Comparison of ENCODE assay signal across 7 cellular contexts in the genomic region with DNA sequence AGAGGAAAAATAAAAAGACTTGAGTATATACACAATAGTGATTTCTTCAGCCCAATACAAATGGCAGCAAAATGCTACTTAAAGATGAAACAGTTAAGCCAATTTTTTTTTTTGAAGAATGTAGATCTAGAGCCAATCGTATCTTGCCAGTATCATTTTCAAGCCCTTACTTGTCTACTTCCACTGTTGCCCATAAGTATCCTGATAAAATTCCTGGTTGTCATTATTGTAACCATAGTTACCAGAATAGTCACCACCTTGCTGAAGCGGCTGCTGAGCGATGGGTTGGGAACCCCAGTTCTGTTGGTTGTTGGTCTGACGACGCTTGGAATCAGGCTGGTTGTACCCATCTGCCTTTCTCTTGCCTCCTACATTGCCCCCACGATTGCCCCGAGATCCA. TPM values are rescaled to one million over a fixed set of nuclear protein-coding genes. Genes with fewer than 3 reads are reported as not detected.
A peak's percentile ranks its signal among the peaks of the same experiment; 100 is the strongest.
DNase-seq lines count a peak whose midpoint lies in the region; ATAC-seq, FAIRE-seq and TF ChIP-seq lines count a peak whose summit lies in the region.
"Not testable (repeated sequence)": the region's sequence is repeated elsewhere in the genome, so short reads cannot be mapped to it uniquely, and the experiment has no call there.

No MANE protein-coding gene starts in this region.

- TF ChIP-seq RAD21 in HepG2 (CRISPR knock-in tag; IDR thresholded peaks at IDR 0.05): not testable (repeated sequence)

- not testable (repeated sequence) for H3K4me3 Mint-ChIP-seq in HFFc6, neural progenitor cell

- H3K4me2 ChIP-seq in mammary epithelial cell (ENCODE audit: insufficient read depth, low read depth, low read length); endothelial cell of umbilical vein (ENCODE audit: insufficient read depth, low read length); HepG2 (ENCODE audit: low read depth, low read length); neural progenitor cell: not testable (repeated sequence)

- in situ Hi-C loops in mammary epithelial cell (cut with MboI; ENCODE audit: low sequenced_read_pairs in 2 of 2); HepG2 (cut with HindIII; ENCODE audit: extremely low pct_ligation_motif_present, low pct_unique_long_range_greater_than_20kb): not testable (repeated sequence)

- intact Hi-C loops in mammary epithelial cell (cut with micrococcal nuclease); endothelial cell of umbilical vein (cut with micrococcal nuclease); HepG2 (cut with micrococcal nuclease; ENCODE audit: unreplicated experiment): not testable (repeated sequence)

- WGBS in mammary epithelial cell (ENCODE audit: low coverage, missing lambda C conversion rate): 83% methylated on average over 6 of the region's 7 CpGs
- 100% methylated on average over 7 of the region's 7 CpGs for WGBS in HepG2 (ENCODE audit: low lambda C conversion rate)

- not testable (repeated sequence) for H3K4me3 ChIP-seq in mammary epithelial cell (replicated peaks in 1 of 3; ENCODE audit: insufficient read depth in 1 of 3, low read depth in 2 of 3, low read length in 3 of 3); endothelial cell of umbilical vein (replicated peaks in 1 of 3; ENCODE audit: insufficient read depth in 1 of 3, low read depth in 1 of 3, low read length in 3 of 3); HepG2 (replicated peaks in 1 of 3; ENCODE audit: insufficient read depth in 1 of 3, low read depth in 2 of 3, low read length in 3 of 3); neural progenitor cell

- H3K79me2 ChIP-seq in mammary epithelial cell (ENCODE audit: insufficient read depth, low read length): peaks cover 47% of the 10 kb centered on the region
- peaks cover 61% of the 10 kb centered on the region for H3K79me2 ChIP-seq in endothelial cell of umbilical vein (ENCODE audit: control insufficient read depth, insufficient read depth, low read length)
- H3K79me2 ChIP-seq in HepG2 (ENCODE audit: insufficient read depth, low read length): peaks cover 12% of the 10 kb centered on the region
- H3K79me2 ChIP-seq in neural progenitor cell (ENCODE audit: low read depth): peaks cover 65% of the 10 kb centered on the region

- dilution Hi-C loops in mammary epithelial cell (cut with HindIII; ENCODE audit: low sequenced_read_pairs); endothelial cell of umbilical vein (cut with MboI; ENCODE audit: extremely low pct_ligation_motif_present, low sequenced_read_pairs): not testable (repeated sequence)

- not testable (repeated sequence) for H3K9ac ChIP-seq in mammary epithelial cell (ENCODE audit: insufficient read depth, low read length); endothelial cell of umbilical vein (replicated peaks; ENCODE audit: extremely low read depth, insufficient read depth, low read length); HepG2 (ENCODE audit: insufficient read depth, low read depth, low read length); neural progenitor cell

- not testable (repeated sequence) for H3K27me3 ChIP-seq in mammary epithelial cell (ENCODE audit: insufficient read depth, low read length); endothelial cell of umbilical vein (ENCODE audit: control insufficient read depth in 2 of 2, insufficient read depth in 2 of 2, low read length in 2 of 2); HepG2 (ENCODE audit: control insufficient read depth in 1 of 2, insufficient read depth in 2 of 2, low read length in 2 of 2); neural progenitor cell

- not testable (repeated sequence) for H2AFZ ChIP-seq in mammary epithelial cell (ENCODE audit: low read depth, low read length); endothelial cell of umbilical vein (ENCODE audit: low read depth, low read length); HepG2 (ENCODE audit: low read length); neural progenitor cell (replicated peaks)

- peaks cover 51% of the 10 kb centered on the region for H3K36me3 Mint-ChIP-seq in HFFc6 (ENCODE audit: low read depth)
- H3K36me3 Mint-ChIP-seq in activated naive CD4-positive, alpha-beta T cell treated with anti-CD3 and anti-CD28 coated beads, Interleukin-2, amount 50 U/mL, for 72 hours: peaks cover 8 to 35% of the 10 kb centered on the region in 2 donors
- peaks cover 30% of the 10 kb centered on the region for H3K36me3 Mint-ChIP-seq in neural progenitor cell

- H3K9me1 ChIP-seq in endothelial cell of umbilical vein (replicated peaks; ENCODE audit: control insufficient read depth, extremely low read depth, insufficient read depth, low read length): not testable (repeated sequence)

- not testable (repeated sequence) for H3K9me3 ChIP-seq in mammary epithelial cell (replicated peaks; ENCODE audit: insufficient read depth, low read length); endothelial cell of umbilical vein (replicated peaks; ENCODE audit: control insufficient read depth, insufficient read depth, low read length); HepG2 (ENCODE audit: low read length); neural progenitor cell (ENCODE audit: low read depth)

- not testable (repeated sequence) for H3K27me3 Mint-ChIP-seq in HFFc6 (ENCODE audit: insufficient read depth); neural progenitor cell (ENCODE audit: insufficient read depth, low read depth)

- not testable (repeated sequence) for H3K27ac ChIP-seq in mammary epithelial cell (ENCODE audit: insufficient read depth, low read depth, low read length); endothelial cell of umbilical vein (ENCODE audit: insufficient read depth, low read depth, low read length); HepG2 (ENCODE audit: extremely low read length, insufficient read depth, low read length)
- peak overlapping the region; percentile 11 for H3K27ac ChIP-seq in neural progenitor cell

- not testable (repeated sequence) for DNase-seq in GM12892 (ENCODE audit: insufficient read length); HFFc6; activated naive CD4-positive, alpha-beta T cell treated with anti-CD3 and anti-CD28 coated beads, Interleukin-2, amount 50 U/mL, for 72 hours (ENCODE audit: low spot score in 2 of 2); endothelial cell of umbilical vein (ENCODE audit: low read depth, low spot score); HepG2 (ENCODE audit: low spot score); neural progenitor cell (ENCODE audit: low spot score)
- peak; percentile 9 for DNase-seq in mammary epithelial cell

- ATAC-seq in activated naive CD4-positive, alpha-beta T cell treated with anti-CD3 and anti-CD28 coated beads, Interleukin-2, amount 50 U/mL, for 72 hours; HepG2: not testable (repeated sequence)

- POLR2A ChIA-PET in endothelial cell of umbilical vein (lab: Charles Lee); HepG2 (lab: Yijun Ruan, JAX): not testable (repeated sequence)

- H3K4me1 ChIP-seq in mammary epithelial cell (ENCODE audit: insufficient read depth, low read length); HepG2 (ENCODE audit: insufficient read depth, low read length); neural progenitor cell: not testable (repeated sequence)
- peaks cover 22% of the 10 kb centered on the region for H3K4me1 ChIP-seq in endothelial cell of umbilical vein (ENCODE audit: control insufficient read depth, extremely low read depth, insufficient read depth, low read length)

- TF ChIP-seq EP300 in HepG2 (IDR thresholded peaks at IDR 0.05; ENCODE audit: low read depth in 2 of 2, low read length in 2 of 2); HepG2 (CRISPR knock-in tag; IDR thresholded peaks at IDR 0.05; ENCODE audit: borderline replicate concordance): not testable (repeated sequence)

- H3K27ac Mint-ChIP-seq in HFFc6: peak overlapping the region; percentile 70
- peak overlapping the region; percentile 4 to 81 for H3K27ac Mint-ChIP-seq in activated naive CD4-positive, alpha-beta T cell treated with anti-CD3 and anti-CD28 coated beads, Interleukin-2, amount 50 U/mL, for 72 hours
- not testable (repeated sequence) for H3K27ac Mint-ChIP-seq in neural progenitor cell

- peaks cover 26% of the 10 kb centered on the region for H3K36me3 ChIP-seq in mammary epithelial cell (ENCODE audit: insufficient read depth, low read length)
- H3K36me3 ChIP-seq in endothelial cell of umbilical vein (ENCODE audit: control insufficient read depth in 2 of 2, extremely low read depth in 1 of 2, insufficient read depth in 2 of 2, low read length in 2 of 2): peaks cover 10 to 39% of the 10 kb centered on the region in 2 experiments
- H3K36me3 ChIP-seq in HepG2 (replicated peaks in 1 of 2; ENCODE audit: control insufficient read depth in 1 of 2, insufficient read depth in 2 of 2, low read length in 2 of 2): peaks cover 11 to 71% of the 10 kb centered on the region in 2 experiments
- peaks cover 39% of the 10 kb centered on the region for H3K36me3 ChIP-seq in neural progenitor cell

- H3K9me3 Mint-ChIP-seq in HFFc6; activated naive CD4-positive, alpha-beta T cell treated with anti-CD3 and anti-CD28 coated beads, Interleukin-2, amount 50 U/mL, for 72 hours; neural progenitor cell: not testable (repeated sequence)

- CTCF ChIA-PET in mammary epithelial cell (lab: Charles Lee; ENCODE audit: low non-redundant PET); endothelial cell of umbilical vein (lab: Charles Lee); HepG2 (lab: Yijun Ruan, JAX; ENCODE audit: low intra/inter-chr PET ratio, low total read pairs): not testable (repeated sequence)

- not testable (repeated sequence) for H4K20me1 ChIP-seq in mammary epithelial cell (ENCODE audit: insufficient read depth, low read length); endothelial cell of umbilical vein (replicated peaks; ENCODE audit: control insufficient read depth, extremely low read depth, insufficient read depth, low read length); HepG2 (ENCODE audit: insufficient read depth, low read length)
- H4K20me1 ChIP-seq in neural progenitor cell (ENCODE audit: low read depth): peaks cover 64% of the 10 kb centered on the region

- peaks cover 57% of the 10 kb centered on the region for H3F3A ChIP-seq in neural progenitor cell (ENCODE audit: low read depth)

- H3K4me1 Mint-ChIP-seq in HFFc6 (ENCODE audit: low read depth): peaks cover 20% of the 10 kb centered on the region
- not testable (repeated sequence) for H3K4me1 Mint-ChIP-seq in neural progenitor cell

- TF ChIP-seq POLR2A in GM12892 (IDR thresholded peaks at IDR 0.05; ENCODE audit: low read depth, low read length); HepG2 (IDR thresholded peaks at IDR 0.05; ENCODE audit: insufficient read depth in 1 of 2, low read depth in 2 of 2, low read length in 2 of 2): not testable (repeated sequence)
- TF ChIP-seq POLR2A in endothelial cell of umbilical vein (IDR thresholded peaks at IDR 0.05; ENCODE audit: low read depth, low read length): peak; percentile 24

- peak; percentile 21 for FAIRE-seq in GM12892 (lab: Jason Lieb, UNC)
- not testable (repeated sequence) for FAIRE-seq in endothelial cell of umbilical vein (lab: Jason Lieb, UNC); HepG2 (lab: Jason Lieb, UNC)

- TF ChIP-seq CTCF in HFFc6 (IDR thresholded peaks at IDR 0.05); mammary epithelial cell (conservative IDR thresholded peaks at IDR 0.05 in 1 of 2, IDR thresholded peaks at IDR 0.05 in 1 of 2; ENCODE audit: extremely low read depth in 1 of 2, insufficient read depth in 1 of 2, low read depth in 1 of 2, low read length in 2 of 2); endothelial cell of umbilical vein (IDR thresholded peaks at IDR 0.05; ENCODE audit: extremely low read depth in 1 of 2, insufficient read depth in 1 of 2, low read depth in 1 of 2, low read length in 2 of 2); HepG2 (CRISPR knock-in tag; IDR thresholded peaks at IDR 0.05); neural progenitor cell (IDR thresholded peaks at IDR 0.05): not testable (repeated sequence)

- BruUV-seq in mammary epithelial cell (replicated peaks; lab: Mats Ljungman, UMichigan): not testable (repeated sequence)
- BruUV-seq in endothelial cell of umbilical vein (replicated peaks; lab: Mats Ljungman, UMichigan) (TSS peak; percentile 38), HepG2 (replicated peaks; lab: Mats Ljungman, UMichigan) (TSS peak; percentile 32)

RNA-seq across cellular contexts. Expression of gene HNRNPR, which starts 33.8 kb away (rescaled TPM):
- 129 TPM for polyA plus RNA-seq in GM12892 (2012; ENCODE audit: missing spikeins)
- 100 to 1,000 TPM; 115 to 147 (median 144) TPM for total RNA-seq in HFFc6 (2021; fragmentation: NEBNext Ultra II Directional; extraction: Animal tissue kit (Norgen Biotek cat#: 25700))
- total RNA-seq in activated naive CD4-positive, alpha-beta T cell treated with anti-CD3 and anti-CD28 coated beads, Interleukin-2, amount 50 U/mL, for 72 hours: 100 to 1,000 TPM; 175 to 177 TPM
- 100 to 1,000 TPM in 1 of 2 donors, 10 to 100 TPM in 1; 35.2 to 133 TPM for total RNA-seq in mammary epithelial cell
- 98.1 TPM for polyA plus RNA-seq in mammary epithelial cell
- polyA minus RNA-seq in mammary epithelial cell: 122 TPM
- total RNA-seq in endothelial cell of umbilical vein: 165 and 171 TPM in 2 replicates
- polyA plus RNA-seq in endothelial cell of umbilical vein: 67.6 and 111 TPM in 2 replicates
- polyA plus RNA-seq in endothelial cell of umbilical vein (2011; cell fraction: cytosol; rRNA removed): 112 and 114 TPM in 2 replicates
- polyA plus RNA-seq in endothelial cell of umbilical vein (2011; cell fraction: nucleus; rRNA removed): 62.0 and 118 TPM in 2 replicates
- polyA plus RNA-seq in endothelial cell of umbilical vein (2012): 120 and 179 TPM in 2 replicates
- 137 and 153 TPM in 2 replicates for polyA minus RNA-seq in endothelial cell of umbilical vein
- polyA minus RNA-seq in endothelial cell of umbilical vein (2011; cell fraction: cytosol; rRNA and poly(A)+ RNA removed): 92.5 TPM
- 84.0 and 91.4 TPM in 2 replicates for polyA minus RNA-seq in endothelial cell of umbilical vein (2011; cell fraction: nucleus; rRNA and poly(A)+ RNA removed)
- total RNA-seq in HepG2 (2016; rRNA removed; fragmentation: Illumina TruSeq; extraction: Trizol): 216 and 303 TPM in 2 replicates
- 17.8 and 18.7 TPM in 2 replicates for total RNA-seq in HepG2 (2016; cell fraction: cytosol; rRNA removed; fragmentation: Illumina TruSeq; extraction: Trizol; ENCODE audit: low read depth)
- total RNA-seq in HepG2 (2016; cell fraction: insoluble cytoplasmic fraction; rRNA removed; fragmentation: Illumina TruSeq; extraction: Trizol): 220 and 303 TPM in 2 replicates
- 54.4 and 60.8 TPM in 2 replicates for total RNA-seq in HepG2 (2016; cell fraction: membrane; rRNA removed; fragmentation: Illumina TruSeq; extraction: Trizol)
- 120 and 127 TPM in 2 replicates for total RNA-seq in HepG2 (2016; cell fraction: nucleus; rRNA removed; fragmentation: Illumina TruSeq; extraction: Trizol)
- polyA plus RNA-seq in HepG2 (2011; rRNA removed): 93.6 and 133 TPM in 2 replicates
- polyA plus RNA-seq in HepG2 (2011; cell fraction: cytosol; rRNA removed): 55.9 and 84.1 TPM in 2 replicates
- 20.7 and 25.3 TPM in 2 replicates for polyA plus RNA-seq in HepG2 (2011; cell fraction: nucleus; rRNA removed)
- polyA plus RNA-seq in HepG2 (2012): 82.4 and 94.8 TPM in 2 replicates
- 13.1 and 13.2 TPM in 2 replicates for polyA plus RNA-seq in HepG2 (2016; cell fraction: cytosol; fragmentation: Illumina TruSeq; extraction: Trizol; ENCODE audit: low read depth)
- 325 and 342 TPM in 2 replicates for polyA plus RNA-seq in HepG2 (2016; cell fraction: insoluble cytoplasmic fraction; fragmentation: Illumina TruSeq; extraction: Trizol; ENCODE audit: low read depth)
- polyA plus RNA-seq in HepG2 (2016; cell fraction: membrane; fragmentation: Illumina TruSeq; extraction: Trizol; ENCODE audit: low read depth): 41.5 and 41.9 TPM in 2 replicates
- 149 and 155 TPM in 2 replicates for polyA plus RNA-seq in HepG2 (2016; cell fraction: nucleus; fragmentation: Illumina TruSeq; extraction: Trizol; ENCODE audit: insufficient read depth, low read depth)
- polyA minus RNA-seq in HepG2 (2011; rRNA and poly(A)+ RNA removed; ENCODE audit: low replicate concordance): 55.1 and 153 TPM in 2 replicates
- 59.6 and 62.2 TPM in 2 replicates for polyA minus RNA-seq in HepG2 (2011; cell fraction: cytosol; rRNA and poly(A)+ RNA removed)
- polyA minus RNA-seq in HepG2 (2011; cell fraction: nucleus; rRNA and poly(A)+ RNA removed): 145 and 152 TPM in 2 replicates
- total RNA-seq in neural progenitor cell (ENCODE audit: low replicate concordance): 231 and 317 TPM in 2 replicates

RNA-seq across cellular contexts. Expression of gene ZNF436, which starts 59.4 kb away (rescaled TPM):
- polyA plus RNA-seq in GM12892 (2012; ENCODE audit: missing spikeins): 2.3 TPM
- total RNA-seq in HFFc6 (2021; fragmentation: NEBNext Ultra II Directional; extraction: Animal tissue kit (Norgen Biotek cat#: 25700)): 1 to 10 TPM; 7.3 to 9.9 (median 8.8) TPM
- 1 to 10 TPM; 7.6 to 8.2 TPM for total RNA-seq in activated naive CD4-positive, alpha-beta T cell treated with anti-CD3 and anti-CD28 coated beads, Interleukin-2, amount 50 U/mL, for 72 hours
- total RNA-seq in mammary epithelial cell (10 to 100 TPM; 12.4 to 24.8 TPM), endothelial cell of umbilical vein (12.5 and 14.0 TPM in 2 replicates), HepG2 (2016; rRNA removed; fragmentation: Illumina TruSeq; extraction: Trizol) (9.9 and 12.6 TPM in 2 replicates), neural progenitor cell (ENCODE audit: low replicate concordance) (10.4 and 15.4 TPM in 2 replicates)
- polyA plus RNA-seq in mammary epithelial cell (6.3 TPM), endothelial cell of umbilical vein (5.7 and 6.5 TPM in 2 replicates), HepG2 (2011; rRNA removed) (4.3 TPM in 2 replicates)
- polyA minus RNA-seq in mammary epithelial cell (19.7 TPM), endothelial cell of umbilical vein (15.5 and 17.6 TPM in 2 replicates)
- 5.6 and 5.7 TPM in 2 replicates for polyA plus RNA-seq in endothelial cell of umbilical vein (2011; cell fraction: cytosol; rRNA removed)
- 14.6 and 20.2 TPM in 2 replicates for polyA plus RNA-seq in endothelial cell of umbilical vein (2011; cell fraction: nucleus; rRNA removed)
- polyA plus RNA-seq in endothelial cell of umbilical vein (2012): 6.7 and 8.1 TPM in 2 replicates
- 4.8 TPM for polyA minus RNA-seq in endothelial cell of umbilical vein (2011; cell fraction: cytosol; rRNA and poly(A)+ RNA removed)
- 11.1 and 18.8 TPM in 2 replicates for polyA minus RNA-seq in endothelial cell of umbilical vein (2011; cell fraction: nucleus; rRNA and poly(A)+ RNA removed)
- total RNA-seq in HepG2 (2016; cell fraction: cytosol; rRNA removed; fragmentation: Illumina TruSeq; extraction: Trizol; ENCODE audit: low read depth): 1.2 and 1.3 TPM in 2 replicates
- total RNA-seq in HepG2 (2016; cell fraction: insoluble cytoplasmic fraction; rRNA removed; fragmentation: Illumina TruSeq; extraction: Trizol): 9.5 and 13.9 TPM in 2 replicates
- 4.7 and 6.1 TPM in 2 replicates for total RNA-seq in HepG2 (2016; cell fraction: membrane; rRNA removed; fragmentation: Illumina TruSeq; extraction: Trizol)
- total RNA-seq in HepG2 (2016; cell fraction: nucleus; rRNA removed; fragmentation: Illumina TruSeq; extraction: Trizol): 7.1 and 8.3 TPM in 2 replicates
- polyA plus RNA-seq in HepG2 (2011; cell fraction: cytosol; rRNA removed): 2.0 and 3.3 TPM in 2 replicates
- 7.0 and 8.6 TPM in 2 replicates for polyA plus RNA-seq in HepG2 (2011; cell fraction: nucleus; rRNA removed)
- polyA plus RNA-seq in HepG2 (2012): 3.6 and 3.9 TPM in 2 replicates
- 0.23 and 0.35 TPM in 2 replicates for polyA plus RNA-seq in HepG2 (2016; cell fraction: cytosol; fragmentation: Illumina TruSeq; extraction: Trizol; ENCODE audit: low read depth)
- 7.1 and 7.4 TPM in 2 replicates for polyA plus RNA-seq in HepG2 (2016; cell fraction: insoluble cytoplasmic fraction; fragmentation: Illumina TruSeq; extraction: Trizol; ENCODE audit: low read depth)
- 1.3 and 1.4 TPM in 2 replicates for polyA plus RNA-seq in HepG2 (2016; cell fraction: membrane; fragmentation: Illumina TruSeq; extraction: Trizol; ENCODE audit: low read depth)
- polyA plus RNA-seq in HepG2 (2016; cell fraction: nucleus; fragmentation: Illumina TruSeq; extraction: Trizol; ENCODE audit: insufficient read depth, low read depth): 10.5 and 11.6 TPM in 2 replicates
- 6.0 and 6.3 TPM in 2 replicates for polyA minus RNA-seq in HepG2 (2011; rRNA and poly(A)+ RNA removed; ENCODE audit: low replicate concordance)
- polyA minus RNA-seq in HepG2 (2011; cell fraction: cytosol; rRNA and poly(A)+ RNA removed): 4.3 and 6.0 TPM in 2 replicates
- 6.8 and 11.7 TPM in 2 replicates for polyA minus RNA-seq in HepG2 (2011; cell fraction: nucleus; rRNA and poly(A)+ RNA removed)
